Comparison of ENCODE assay signal across 14 cellular contexts in the genomic region with DNA sequence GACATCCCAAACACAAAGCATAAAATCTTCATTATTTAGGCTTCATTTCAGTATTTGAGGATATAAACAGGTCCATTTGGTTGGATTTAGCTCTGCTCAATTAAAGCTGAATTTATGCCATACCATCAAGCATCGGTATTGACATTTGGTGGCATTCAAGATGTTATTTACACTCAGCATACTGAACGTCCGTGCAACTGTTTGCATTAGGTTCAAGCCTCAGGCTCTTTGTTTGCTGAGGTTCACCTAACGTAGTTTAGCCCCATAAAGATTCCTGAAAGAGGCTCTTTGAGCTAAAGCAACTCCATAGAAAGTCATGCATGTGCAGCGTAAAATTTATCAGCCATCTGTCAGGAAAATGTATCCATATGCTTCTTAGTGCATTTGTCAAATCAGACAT.
A peak's percentile ranks its signal among the peaks of the same experiment; 100 is the strongest.
DNase-seq lines count a peak whose midpoint lies in the region; ATAC-seq, FAIRE-seq and TF ChIP-seq lines count a peak whose summit lies in the region.
"Had no signal": no experiment of that assay in that cellular context is flagged by ENCODE, and none has a peak within 500 bp of the region (broad histone marks: within the 10 kb centered on the region; RNA-seq: fewer than 3 reads in every experiment).

No MANE protein-coding gene starts in this region.

- H4K20me1 ChIP-seq in HepG2 (ENCODE audit: insufficient read depth, low read length), result no peaks in the 10 kb centered on the region
- H4K20me1 ChIP-seq in GM23338 (replicated peaks; ENCODE audit: insufficient read depth), result no peaks in the 10 kb centered on the region

- no peak for FAIRE-seq in HepG2 (lab: Jason Lieb, UNC)
- no peak for FAIRE-seq in small intestine (lab: Jason Lieb, UNC)
- FAIRE-seq: frontal cortex had no signal

- no TSS peak for BruUV-seq in HepG2 (replicated peaks; lab: Mats Ljungman, UMichigan)

- intact Hi-C loops in HepG2 (cut with micrococcal nuclease; ENCODE audit: unreplicated experiment), result no loop called here
- intact Hi-C loops in right lobe of liver (cut with DNase I), result no loop called here
- intact Hi-C loops in lower lobe of right lung (cut with DNase I), result no loop called here

- peaks cover 17% of the 10 kb centered on the region for H3K4me1 Mint-ChIP-seq in GM23338

- H3K27me3 ChIP-seq in HepG2 (ENCODE audit: control insufficient read depth in 1 of 2, insufficient read depth in 2 of 2, low read length in 2 of 2) (no peaks in the 10 kb centered on the region), right lobe of liver (no peaks in the 10 kb centered on the region), small intestine (ENCODE audit: control insufficient read depth in 2 of 2, insufficient read depth in 2 of 2, low read length in 2 of 2) (no peaks in the 10 kb centered on the region), GM23338 (ENCODE audit: insufficient read depth) (no peaks in the 10 kb centered on the region), lower lobe of right lung (ENCODE audit: low read depth) (no peaks in the 10 kb centered on the region), right atrium auricular region (no peaks in the 10 kb centered on the region)
- H3K27me3 ChIP-seq: breast epithelium had no signal

- H3K9me2 ChIP-seq in GM23338 (ENCODE audit: insufficient read depth), result no peaks in the 10 kb centered on the region

- H3F3A ChIP-seq in GM23338 (replicated peaks; ENCODE audit: low read depth), result no peaks in the 10 kb centered on the region

- H3K4me1 ChIP-seq in HepG2 (ENCODE audit: insufficient read depth, low read length), result peaks cover 6% of the 10 kb centered on the region
- no peaks in the 10 kb centered on the region for H3K4me1 ChIP-seq in right lobe of liver
- H3K4me1 ChIP-seq in small intestine (ENCODE audit: control insufficient read depth in 2 of 2, insufficient read depth in 1 of 2, low read depth in 1 of 2, low read length in 1 of 2), result no peaks in the 10 kb centered on the region
- peaks cover 10% of the 10 kb centered on the region for H3K4me1 ChIP-seq in GM23338 (ENCODE audit: insufficient read depth)
- H3K4me1 ChIP-seq in lower lobe of right lung, result no peaks in the 10 kb centered on the region
- no peaks in the 10 kb centered on the region for H3K4me1 ChIP-seq in right atrium auricular region
- H3K4me1 ChIP-seq: breast epithelium had no signal

- H3K27ac ChIP-seq in HepG2 (ENCODE audit: extremely low read length, insufficient read depth, low read length) (no peak overlapping the region), right lobe of liver (no peak overlapping the region), small intestine (ENCODE audit: low read depth in 1 of 2, low read length in 1 of 2) (no peak overlapping the region), GM23338 (ENCODE audit: low read depth) (no peak overlapping the region), lower lobe of right lung (no peak overlapping the region), right atrium auricular region (no peak overlapping the region)
- H3K27ac ChIP-seq: breast epithelium, KMS-11 had no signal

- H3K4me3 Mint-ChIP-seq in GM23338, result no peak overlapping the region
- H3K4me3 Mint-ChIP-seq: natural killer cell treated with Interleukin-12 subunit alpha and Interleukin-12 subunit beta and Interleukin-15 and Interleukin-18, amount 100 ng/mL, for 72 hours had no signal

- H3K9me3 ChIP-seq in HepG2 (ENCODE audit: low read length), result no peaks in the 10 kb centered on the region
- no peaks in the 10 kb centered on the region for H3K9me3 ChIP-seq in right lobe of liver
- H3K9me3 ChIP-seq in small intestine (ENCODE audit: control insufficient read depth, low read depth), result no peaks in the 10 kb centered on the region
- H3K9me3 ChIP-seq in lower lobe of right lung, result no peaks in the 10 kb centered on the region
- H3K9me3 ChIP-seq in right atrium auricular region, result no peaks in the 10 kb centered on the region
- H3K9me3 ChIP-seq: breast epithelium had no signal

- WGBS in HepG2 (ENCODE audit: low lambda C conversion rate), result 2% methylated on average over 5 of the region's 5 CpGs
- 31% methylated on average over 5 of the region's 5 CpGs for WGBS in right lobe of liver (ENCODE audit: insufficient coverage, low coverage, low lambda C conversion rate, missing lambda C conversion rate)
- WGBS in small intestine, 3 donors, result 13 to 54% (median 29%) methylated on average over 5 of the region's 5 CpGs

- H3K79me2 ChIP-seq in HepG2 (ENCODE audit: insufficient read depth, low read length) (no peaks in the 10 kb centered on the region), GM23338 (replicated peaks; ENCODE audit: insufficient read depth) (no peaks in the 10 kb centered on the region)

- TF ChIP-seq EP300 in HepG2 (IDR thresholded peaks at IDR 0.05; ENCODE audit: low read depth in 2 of 2, low read length in 2 of 2) (no peak), HepG2 (CRISPR knock-in tag; IDR thresholded peaks at IDR 0.05; ENCODE audit: borderline replicate concordance) (no peak)

- H3K27me3 Mint-ChIP-seq in GM23338 (ENCODE audit: insufficient read depth, low read depth, poor library complexity), result peaks cover 1% of the 10 kb centered on the region

- CTCF ChIA-PET in HepG2 (lab: Yijun Ruan, JAX; ENCODE audit: low intra/inter-chr PET ratio, low total read pairs), result no interaction called here

- DNase-seq in HepG2 (ENCODE audit: low spot score) (peak; percentile 10), right lobe of liver (no peak), NCI-H1930 (lab: John Stamatoyannopoulos, UW) (peak; percentile 11 to 47), NCI-H526 treated with DMSO at 0.1 percent for 48 hours (lab: John Stamatoyannopoulos, UW) (peak; percentile 36), small intestine (peak; percentile 29), GM23338 (ENCODE audit: low spot score) (no peak), lower lobe of right lung (no peak), right atrium auricular region (ENCODE audit: low spot score) (no peak)
- DNase-seq: HCEC 1CT had no signal

- H3K9me3 Mint-ChIP-seq in GM23338, result no peaks in the 10 kb centered on the region
- H3K9me3 Mint-ChIP-seq: natural killer cell treated with Interleukin-12 subunit alpha and Interleukin-12 subunit beta and Interleukin-15 and Interleukin-18, amount 100 ng/mL, for 72 hours had no signal

- ATAC-seq in HepG2 (peak; percentile 41; the same call in 1 of the 3 replicates), right lobe of liver (no peak), GM23338 (no peak), lower lobe of right lung (no peak)
- ATAC-seq: activated CD4-positive, CD25-positive, alpha-beta regulatory T cell treated with anti-CD3 and anti-CD28 coated beads, Interleukin-2, amount 50 U/mL, for 24 hours; natural killer cell treated with Interleukin-12 subunit alpha and Interleukin-12 subunit beta and Interleukin-15 and Interleukin-18, amount 100 ng/mL, for 72 hours had no signal

- TF ChIP-seq RAD21 in HepG2 (CRISPR knock-in tag; IDR thresholded peaks at IDR 0.05), result no peak

- in situ Hi-C loops in HepG2 (cut with HindIII; ENCODE audit: extremely low pct_ligation_motif_present, low pct_unique_long_range_greater_than_20kb), result no loop called here

- no peak overlapping the region for H2AFZ ChIP-seq in HepG2 (ENCODE audit: low read length)
- H2AFZ ChIP-seq in GM23338, result no peak overlapping the region

- H3K36me3 ChIP-seq in HepG2 (replicated peaks in 1 of 2; ENCODE audit: control insufficient read depth in 1 of 2, insufficient read depth in 2 of 2, low read length in 2 of 2), result no peaks in the 10 kb centered on the region
- H3K36me3 ChIP-seq in right lobe of liver, result no peaks in the 10 kb centered on the region
- no peaks in the 10 kb centered on the region for H3K36me3 ChIP-seq in small intestine (ENCODE audit: control insufficient read depth in 2 of 2, insufficient read depth in 2 of 2, low read length in 2 of 2)
- H3K36me3 ChIP-seq in GM23338 (ENCODE audit: insufficient read depth), result no peaks in the 10 kb centered on the region
- no peaks in the 10 kb centered on the region for H3K36me3 ChIP-seq in lower lobe of right lung
- no peaks in the 10 kb centered on the region for H3K36me3 ChIP-seq in right atrium auricular region
- H3K36me3 ChIP-seq: breast epithelium had no signal

- H3K27ac Mint-ChIP-seq in GM23338, result no peak overlapping the region
- H3K27ac Mint-ChIP-seq: natural killer cell treated with Interleukin-12 subunit alpha and Interleukin-12 subunit beta and Interleukin-15 and Interleukin-18, amount 100 ng/mL, for 72 hours had no signal

- no peaks in the 10 kb centered on the region for H3K36me3 Mint-ChIP-seq in GM23338 (ENCODE audit: low read depth)
- H3K36me3 Mint-ChIP-seq: natural killer cell treated with Interleukin-12 subunit alpha and Interleukin-12 subunit beta and Interleukin-15 and Interleukin-18, amount 100 ng/mL, for 72 hours had no signal

- H3K4me2 ChIP-seq in HepG2 (ENCODE audit: low read depth, low read length), result no peak overlapping the region
- H3K4me2 ChIP-seq in GM23338, result no peak overlapping the region
- H3K4me2 ChIP-seq: KMS-11 had no signal

- TF ChIP-seq CTCF in HepG2 (CRISPR knock-in tag; IDR thresholded peaks at IDR 0.05) (no peak), right lobe of liver (IDR thresholded peaks at IDR 0.05) (no peak), GM23338 (conservative IDR thresholded peaks at IDR 0.05; ENCODE audit: low read depth in 2 of 2) (no peak), lower lobe of right lung (IDR thresholded peaks at IDR 0.05) (no peak), right atrium auricular region (IDR thresholded peaks at IDR 0.05) (no peak)

- no peak overlapping the region for H3K9ac ChIP-seq in HepG2 (ENCODE audit: insufficient read depth, low read depth, low read length)
- H3K9ac ChIP-seq: KMS-11 had no signal

- TF ChIP-seq POLR2A in HepG2 (IDR thresholded peaks at IDR 0.05; ENCODE audit: insufficient read depth in 1 of 2, low read depth in 2 of 2, low read length in 2 of 2) (no peak), right lobe of liver (IDR thresholded peaks at IDR 0.05) (no peak)

- no peak overlapping the region for H3K4me3 ChIP-seq in HepG2 (replicated peaks in 1 of 3; ENCODE audit: insufficient read depth in 1 of 3, low read depth in 2 of 3, low read length in 3 of 3)
- no peak overlapping the region for H3K4me3 ChIP-seq in right lobe of liver
- no peak overlapping the region for H3K4me3 ChIP-seq in small intestine (ENCODE audit: low read depth in 1 of 2, low read length in 2 of 2)
- no peak overlapping the region for H3K4me3 ChIP-seq in GM23338
- no peak overlapping the region for H3K4me3 ChIP-seq in lower lobe of right lung
- H3K4me3 ChIP-seq in right atrium auricular region, result no peak overlapping the region
- H3K4me3 ChIP-seq: breast epithelium had no signal

- POLR2A ChIA-PET in HepG2 (lab: Yijun Ruan, JAX), result no interaction called here

TF ChIP-seq in HepG2, 621 proteins besides CTCF, POLR2A, EP300 and RAD21 (continues in another document):
- TF ChIP-seq FOXA3 (CRISPR knock-in tag; IDR thresholded peaks at IDR 0.05), result 0 out of 2 replicates have a peak, but pooled peaks have one; percentile 21
- no peak for TF ChIP-seq ZSCAN29 (CRISPR knock-in tag; conservative IDR thresholded peaks at IDR 0.05)
- no peak for TF ChIP-seq ZNF205 (CRISPR knock-in tag; IDR thresholded peaks at IDR 0.05)

Comparison
In these comparisons a context has a peak if more than half of its experiments do, and no peak if none do; other contexts are left out.
1. DNase-seq: peak in HepG2 (single experiment), NCI-H1930 (2 of 2), NCI-H526 treated with DMSO at 0.1 percent for 48 hours (single experiment) and small intestine (single experiment); none in right lobe of liver (0 of 3), GM23338 (single experiment), lower lobe of right lung (single experiment) and right atrium auricular region (single experiment).